ENCODE assay signal across 1 cellular context in genomic region chr1:5311634-5312298, GRCh38.
TF ChIP-seq lines count a peak whose summit lies in the region.

No MANE protein-coding gene starts in this region.

TF ChIP-seq in H1, 55 proteins besides CTCF, POLR2A, EP300 and RAD21:
- TF ChIP-seq SIN3A (conservative IDR thresholded peaks at IDR 0.05 in 1 of 2, IDR thresholded peaks at IDR 0.05 in 1 of 2; ENCODE audit: low read depth in 1 of 2, low read length in 2 of 2), result no peak
- no peak for TF ChIP-seq JUN (IDR thresholded peaks at IDR 0.05; ENCODE audit: low read depth, low read length)
- no peak for TF ChIP-seq CTBP2 (IDR thresholded peaks at IDR 0.05; ENCODE audit: borderline replicate concordance, insufficient read depth, insufficient read length, low read length)
- TF ChIP-seq E2F6 (IDR thresholded peaks at IDR 0.05), result no peak
- no peak for TF ChIP-seq KDM4A (IDR thresholded peaks at IDR 0.05; ENCODE audit: low read depth, low read length, severe bottlenecking)
- no peak for TF ChIP-seq BCL11A (IDR thresholded peaks at IDR 0.05; ENCODE audit: low read depth in 2 of 2, low read length in 2 of 2)
- no peak for TF ChIP-seq RNF2 (IDR thresholded peaks at IDR 0.05; ENCODE audit: borderline replicate concordance, low read depth, low read length, missing control alignments, poor library complexity, severe bottlenecking)
- no peak for TF ChIP-seq GABPA (IDR thresholded peaks at IDR 0.05; ENCODE audit: borderline replicate concordance, insufficient read depth, low read length)
- no peak for TF ChIP-seq RFX5 (IDR thresholded peaks at IDR 0.05; ENCODE audit: borderline replicate concordance, low read depth, low read length)
- TF ChIP-seq FOSL1 (IDR thresholded peaks at IDR 0.05; ENCODE audit: insufficient read depth, low read depth, low read length), result no peak
- no peak for TF ChIP-seq KDM5A (IDR thresholded peaks at IDR 0.05; ENCODE audit: low read length)
- no peak for TF ChIP-seq SAP30 (IDR thresholded peaks at IDR 0.05; ENCODE audit: insufficient read depth, insufficient replicate concordance, low read length)
- TF ChIP-seq TBP (IDR thresholded peaks at IDR 0.05; ENCODE audit: low read depth, low read length), result no peak
- TF ChIP-seq RBBP5 (IDR thresholded peaks at IDR 0.05; ENCODE audit: borderline replicate concordance, low read depth, low read length), result no peak
- TF ChIP-seq YY1 (IDR thresholded peaks at IDR 0.05; ENCODE audit: low read depth, low read length), result no peak
- no peak for TF ChIP-seq EGR1 (IDR thresholded peaks at IDR 0.05; ENCODE audit: borderline replicate concordance, low read depth, low read length)
- no peak for TF ChIP-seq HDAC6 (IDR thresholded peaks at IDR 0.05; ENCODE audit: low read depth, low read length)
